1 cellular context compared by ENCODE assay signal in genomic region chr18:63348508-63349136, GRCh38.
TF ChIP-seq lines count a peak whose summit lies in the region.

No MANE protein-coding gene starts in this region.

TF ChIP-seq in WTC11, 78 proteins besides CTCF, POLR2A, EP300 and RAD21 (continued from another document):
- TF ChIP-seq ETV6 (CRISPR knock-in tag; IDR thresholded peaks at IDR 0.05): no peak
- TF ChIP-seq SMAD3 (CRISPR knock-in tag; IDR thresholded peaks at IDR 0.05; ENCODE audit: borderline replicate concordance): no peak
